Comparison of ENCODE assay signal across 8 cellular contexts in the genomic region with DNA sequence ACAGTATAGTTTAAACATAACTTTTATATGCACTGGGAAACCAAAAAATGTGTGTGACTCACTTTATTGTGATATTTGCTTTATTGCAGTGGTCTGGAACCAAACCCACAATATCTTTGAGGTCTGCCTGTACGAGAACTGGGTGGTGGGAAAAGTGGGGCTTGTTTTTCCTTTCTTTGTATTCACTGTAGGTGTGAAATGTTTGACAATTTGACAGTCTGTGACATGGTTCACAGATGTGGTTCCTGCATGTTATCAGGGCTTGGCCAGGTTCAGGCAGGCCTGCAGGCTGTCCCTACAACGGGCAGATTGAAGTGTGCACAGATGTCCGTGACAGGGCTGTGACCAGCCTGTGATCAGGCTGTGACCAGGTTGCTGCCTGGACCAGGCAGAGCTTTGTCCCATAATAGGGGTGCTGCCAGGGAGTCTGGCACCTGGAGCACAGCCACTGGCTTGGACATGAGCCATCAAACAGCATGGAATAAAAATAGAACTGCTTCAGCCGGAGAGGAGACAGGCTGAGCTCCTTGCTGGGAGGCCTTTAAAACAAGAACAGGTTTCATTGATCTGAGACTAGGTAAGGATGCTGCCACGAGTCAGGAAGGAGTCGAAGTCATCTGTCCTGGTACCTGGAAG.
DNase-seq lines count a peak whose midpoint lies in the region; ATAC-seq and TF ChIP-seq lines count a peak whose summit lies in the region.

No MANE protein-coding gene starts in this region.

- peak overlapping the region; percentile 0 to 63 (median 58) for H3K9ac ChIP-seq in skeletal muscle tissue (ENCODE audit: low read depth in 1 of 3, low read length in 3 of 3)

- H3K36me3 Mint-ChIP-seq in IgD-negative memory B cell: no peaks in the 10 kb centered on the region

- peak overlapping the region in 2 of 3 donors; percentile 16 to 70 for H3K4me3 ChIP-seq in skeletal muscle tissue (ENCODE audit: low read length in 3 of 3)

- H3K36me3 ChIP-seq in skeletal muscle tissue (ENCODE audit: control insufficient read depth in 3 of 3, insufficient read depth in 3 of 3, low read length in 3 of 3): peaks cover 0 to 2% (median 0%) of the 10 kb centered on the region in 3 donors

- H3K9me3 Mint-ChIP-seq in IgD-negative memory B cell: no peaks in the 10 kb centered on the region

- H3K4me3 Mint-ChIP-seq in IgD-negative memory B cell: peak overlapping the region in 2 of 4 donors; percentile 54 to 68

- H3K27ac ChIP-seq in skeletal muscle tissue (ENCODE audit: low read depth, low read length): peak overlapping the region; percentile 54

- H3K4me1 ChIP-seq in skeletal muscle tissue (ENCODE audit: control insufficient read depth in 3 of 3, insufficient read depth in 3 of 3, low read length in 3 of 3): peaks cover 17 to 28% (median 23%) of the 10 kb centered on the region in 3 donors

- H3K27me3 Mint-ChIP-seq in IgD-negative memory B cell: no peaks in the 10 kb centered on the region

- DNase-seq in fibroblast of gingiva (ENCODE audit: low read depth) (peak; percentile 23), OCI-M1 (lab: John Stamatoyannopoulos, UW) (no peak), UCSD-AML1 (lab: John Stamatoyannopoulos, UW; ENCODE audit: unreplicated experiment) (no peak), COLO829 (ENCODE audit: low spot score) (no peak)

- peak overlapping the region in 2 of 3 donors; percentile 63 to 69 for H3K27ac Mint-ChIP-seq in IgD-negative memory B cell

- no peaks in the 10 kb centered on the region for H3K27me3 ChIP-seq in skeletal muscle tissue (ENCODE audit: control insufficient read depth in 3 of 3, insufficient read depth in 3 of 3, low read length in 3 of 3)

- H3K4me1 Mint-ChIP-seq in IgD-negative memory B cell: peaks cover 3 to 14% (median 4%) of the 10 kb centered on the region in 3 donors

- ATAC-seq in SK-N-SH treated with all-trans-retinoic acid at 6 μM for 48 hours (peak; percentile 29; the same call in 2 of the 3 replicates), esophagus mucosa (no peak)

- H3K9me3 ChIP-seq in skeletal muscle tissue (ENCODE audit: control insufficient read depth in 3 of 3, low read length in 3 of 3): peaks cover 0 to 2% (median 0%) of the 10 kb centered on the region in 3 donors

TF ChIP-seq in SK-N-SH treated with all-trans-retinoic acid at 6 μM for 48 hours, 23 proteins besides CTCF, POLR2A, EP300 and RAD21:
- TF ChIP-seq ESRRG (CRISPR knock-in tag; IDR thresholded peaks at IDR 0.05) (no peak), GLIS3 (CRISPR knock-in tag; IDR thresholded peaks at IDR 0.05) (no peak), ISL1 (CRISPR knock-in tag; IDR thresholded peaks at IDR 0.05) (no peak), TOX (CRISPR knock-in tag; IDR thresholded peaks at IDR 0.05; ENCODE audit: borderline replicate concordance) (no peak), TCF4 (CRISPR knock-in tag; IDR thresholded peaks at IDR 0.05; ENCODE audit: borderline replicate concordance) (peak; percentile 97), ZNF565 (CRISPR knock-in tag; conservative IDR thresholded peaks at IDR 0.05; ENCODE audit: low read depth) (no peak), ARNTL (CRISPR knock-in tag; IDR thresholded peaks at IDR 0.05; ENCODE audit: borderline replicate concordance, low read depth) (no peak)
- TF ChIP-seq, protein P1, sequence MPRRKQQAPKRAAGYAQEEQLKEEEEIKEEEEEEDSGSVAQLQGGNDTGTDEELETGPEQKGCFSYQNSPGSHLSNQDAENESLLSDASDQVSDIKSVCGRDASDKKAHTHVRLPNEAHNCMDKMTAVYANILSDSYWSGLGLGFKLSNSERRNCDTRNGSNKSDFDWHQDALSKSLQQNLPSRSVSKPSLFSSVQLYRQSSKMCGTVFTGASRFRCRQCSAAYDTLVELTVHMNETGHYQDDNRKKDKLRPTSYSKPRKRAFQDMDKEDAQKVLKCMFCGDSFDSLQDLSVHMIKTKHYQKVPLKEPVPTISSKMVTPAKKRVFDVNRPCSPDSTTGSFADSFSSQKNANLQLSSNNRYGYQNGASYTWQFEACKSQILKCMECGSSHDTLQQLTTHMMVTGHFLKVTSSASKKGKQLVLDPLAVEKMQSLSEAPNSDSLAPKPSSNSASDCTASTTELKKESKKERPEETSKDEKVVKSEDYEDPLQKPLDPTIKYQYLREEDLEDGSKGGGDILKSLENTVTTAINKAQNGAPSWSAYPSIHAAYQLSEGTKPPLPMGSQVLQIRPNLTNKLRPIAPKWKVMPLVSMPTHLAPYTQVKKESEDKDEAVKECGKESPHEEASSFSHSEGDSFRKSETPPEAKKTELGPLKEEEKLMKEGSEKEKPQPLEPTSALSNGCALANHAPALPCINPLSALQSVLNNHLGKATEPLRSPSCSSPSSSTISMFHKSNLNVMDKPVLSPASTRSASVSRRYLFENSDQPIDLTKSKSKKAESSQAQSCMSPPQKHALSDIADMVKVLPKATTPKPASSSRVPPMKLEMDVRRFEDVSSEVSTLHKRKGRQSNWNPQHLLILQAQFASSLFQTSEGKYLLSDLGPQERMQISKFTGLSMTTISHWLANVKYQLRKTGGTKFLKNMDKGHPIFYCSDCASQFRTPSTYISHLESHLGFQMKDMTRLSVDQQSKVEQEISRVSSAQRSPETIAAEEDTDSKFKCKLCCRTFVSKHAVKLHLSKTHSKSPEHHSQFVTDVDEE (CRISPR knock-in tag; IDR thresholded peaks at IDR 0.05): peak; percentile 88
- TF ChIP-seq, protein P2, sequence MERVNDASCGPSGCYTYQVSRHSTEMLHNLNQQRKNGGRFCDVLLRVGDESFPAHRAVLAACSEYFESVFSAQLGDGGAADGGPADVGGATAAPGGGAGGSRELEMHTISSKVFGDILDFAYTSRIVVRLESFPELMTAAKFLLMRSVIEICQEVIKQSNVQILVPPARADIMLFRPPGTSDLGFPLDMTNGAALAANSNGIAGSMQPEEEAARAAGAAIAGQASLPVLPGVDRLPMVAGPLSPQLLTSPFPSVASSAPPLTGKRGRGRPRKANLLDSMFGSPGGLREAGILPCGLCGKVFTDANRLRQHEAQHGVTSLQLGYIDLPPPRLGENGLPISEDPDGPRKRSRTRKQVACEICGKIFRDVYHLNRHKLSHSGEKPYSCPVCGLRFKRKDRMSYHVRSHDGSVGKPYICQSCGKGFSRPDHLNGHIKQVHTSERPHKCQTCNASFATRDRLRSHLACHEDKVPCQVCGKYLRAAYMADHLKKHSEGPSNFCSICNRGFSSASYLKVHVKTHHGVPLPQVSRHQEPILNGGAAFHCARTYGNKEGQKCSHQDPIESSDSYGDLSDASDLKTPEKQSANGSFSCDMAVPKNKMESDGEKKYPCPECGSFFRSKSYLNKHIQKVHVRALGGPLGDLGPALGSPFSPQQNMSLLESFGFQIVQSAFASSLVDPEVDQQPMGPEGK (CRISPR knock-in tag; IDR thresholded peaks at IDR 0.05; ENCODE audit: borderline replicate concordance): no peak
